8 cellular contexts compared by ENCODE assay signal in the genomic region with DNA sequence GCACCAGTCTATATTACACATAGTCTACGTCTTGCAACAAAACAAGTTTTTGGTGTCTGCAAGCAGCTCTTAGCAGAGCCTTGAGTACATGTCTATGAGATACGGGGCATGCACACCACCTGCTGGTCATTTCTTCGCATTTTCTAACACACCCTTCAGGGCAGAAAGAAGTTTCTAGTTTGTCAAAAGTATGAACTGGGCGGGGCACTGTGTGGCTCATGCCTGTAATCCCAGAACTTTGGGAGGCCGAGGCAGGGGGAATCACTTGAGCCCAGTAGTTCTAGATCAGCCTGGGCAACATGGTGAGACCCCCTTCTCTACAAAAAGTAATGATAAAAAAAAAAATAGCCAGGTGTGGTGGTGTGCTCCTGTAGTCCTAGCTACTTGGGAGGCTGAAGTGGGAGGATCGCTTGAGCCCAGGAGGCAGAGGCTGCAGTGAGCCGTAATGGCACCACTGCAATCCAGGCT.
A peak's percentile ranks its signal among the peaks of the same experiment; 100 is the strongest.
DNase-seq lines count a peak whose midpoint lies in the region; ATAC-seq and TF ChIP-seq lines count a peak whose summit lies in the region.

No MANE protein-coding gene starts in this region.

- no peaks in the 10 kb centered on the region for H3K9me3 Mint-ChIP-seq in naive thymus-derived CD4-positive, alpha-beta T cell
- no peaks in the 10 kb centered on the region for H3K9me3 Mint-ChIP-seq in stimulated activated memory B cell treated with anti-CD40 and anti-IgM and Interleukin-4, amounts not matched to agents 10 μg/mL and 1 μg/mL and 100 μg/mL, for 72 hours

- intact Hi-C loops in naive thymus-derived CD4-positive, alpha-beta T cell (cut with micrococcal nuclease): loop anchor here (1.0 to 10.0 kb wide), 12 partner anchors 31 to 707 kb away; a partner anchor contains a TSS

- CTCF ChIA-PET in naive thymus-derived CD4-positive, alpha-beta T cell (lab: Charles Lee): interaction anchor here (0.6 to 5.3 kb wide), 8 partner anchors 10 to 539 kb away, joined by 3 to 98 read pairs (median 3); no protein-coding TSS in a partner anchor

- peaks cover 62% of the 10 kb centered on the region for H3K27me3 ChIP-seq in OCI-LY3 (ENCODE audit: low read depth, low read length)
- H3K27me3 ChIP-seq in esophagus (ENCODE audit: control insufficient read depth in 1 of 2, insufficient read depth in 2 of 2, low read length in 2 of 2): no peaks in the 10 kb centered on the region
- no peaks in the 10 kb centered on the region for H3K27me3 ChIP-seq in naive thymus-derived CD4-positive, alpha-beta T cell (ENCODE audit: control insufficient read depth in 2 of 2, insufficient read depth in 2 of 2, low read length in 2 of 2)

- no peak overlapping the region for H2AFZ ChIP-seq in OCI-LY3 (ENCODE audit: low read depth, low read length)

- no peaks in the 10 kb centered on the region for H3K79me2 ChIP-seq in OCI-LY3 (ENCODE audit: low read length)

- POLR2A ChIA-PET in naive thymus-derived CD4-positive, alpha-beta T cell (lab: Charles Lee): interaction anchor here (1.2 kb wide), 1 partner anchor 236 kb away, joined by 3 read pairs; no protein-coding TSS in a partner anchor

- no peaks in the 10 kb centered on the region for H3K36me3 Mint-ChIP-seq in naive thymus-derived CD4-positive, alpha-beta T cell
- H3K36me3 Mint-ChIP-seq in stimulated activated memory B cell treated with anti-CD40 and anti-IgM and Interleukin-4, amounts not matched to agents 10 μg/mL and 1 μg/mL and 100 μg/mL, for 72 hours: no peaks in the 10 kb centered on the region

- peaks cover 0 to 4% (median 0%) of the 10 kb centered on the region in 5 donors for H3K27me3 Mint-ChIP-seq in naive thymus-derived CD4-positive, alpha-beta T cell
- no peaks in the 10 kb centered on the region for H3K27me3 Mint-ChIP-seq in stimulated activated memory B cell treated with anti-CD40 and anti-IgM and Interleukin-4, amounts not matched to agents 10 μg/mL and 1 μg/mL and 100 μg/mL, for 72 hours

- H3K9ac ChIP-seq in OCI-LY3 (ENCODE audit: low read length): no peak overlapping the region

- H3K27ac ChIP-seq in C4-2B (no peak overlapping the region), OCI-LY3 (ENCODE audit: low read length) (no peak overlapping the region), esophagus (ENCODE audit: low read depth in 2 of 2, low read length in 1 of 2) (peak overlapping the region; percentile 48 to 69)
- H3K27ac ChIP-seq in naive thymus-derived CD4-positive, alpha-beta T cell (ENCODE audit: low read depth, low read length): no peak overlapping the region

- no peak overlapping the region for H3K27ac Mint-ChIP-seq in naive thymus-derived CD4-positive, alpha-beta T cell
- H3K27ac Mint-ChIP-seq in stimulated activated memory B cell treated with anti-CD40 and anti-IgM and Interleukin-4, amounts not matched to agents 10 μg/mL and 1 μg/mL and 100 μg/mL, for 72 hours: peak overlapping the region; percentile 62

- DNase-seq in GM19238 (ENCODE audit: insufficient read length, low spot score): peak; percentile 46
- peak; percentile 68 for DNase-seq in activated CD8-positive, alpha-beta memory T cell treated with anti-CD3 and anti-CD28 coated beads, Interleukin-2, amount 50 U/mL, for 48 hours
- peak; percentile 22 to 75 (median 64) for DNase-seq in naive thymus-derived CD4-positive, alpha-beta T cell

- peaks cover 0 to 38% (median 0%) of the 10 kb centered on the region in 7 donors for H3K4me1 Mint-ChIP-seq in naive thymus-derived CD4-positive, alpha-beta T cell
- peaks cover 45% of the 10 kb centered on the region for H3K4me1 Mint-ChIP-seq in stimulated activated memory B cell treated with anti-CD40 and anti-IgM and Interleukin-4, amounts not matched to agents 10 μg/mL and 1 μg/mL and 100 μg/mL, for 72 hours

- H3K4me1 ChIP-seq in OCI-LY3 (ENCODE audit: low read length) (peaks cover 30% of the 10 kb centered on the region), esophagus (ENCODE audit: control insufficient read depth in 2 of 2, insufficient read depth in 2 of 2, low read length in 1 of 2) (no peaks in the 10 kb centered on the region)
- no peaks in the 10 kb centered on the region for H3K4me1 ChIP-seq in naive thymus-derived CD4-positive, alpha-beta T cell (ENCODE audit: control insufficient read depth in 2 of 2, insufficient read depth in 2 of 2, low read length in 2 of 2)

- peak; percentile 91 for ATAC-seq in HG03342 (IDR thresholded peaks at IDR 0.05; ENCODE audit: unreplicated experiment)
- peak; percentile 92 for ATAC-seq in naive thymus-derived CD4-positive, alpha-beta T cell
- peak; percentile 92 for ATAC-seq in stimulated activated memory B cell treated with anti-CD40 and anti-IgM and Interleukin-4, amounts not matched to agents 10 μg/mL and 1 μg/mL and 100 μg/mL, for 72 hours

- peak overlapping the region; percentile 83 for H3K4me2 ChIP-seq in OCI-LY3 (ENCODE audit: low read length)

- H4K20me1 ChIP-seq in OCI-LY3 (ENCODE audit: insufficient read depth, low read length): no peaks in the 10 kb centered on the region

- no peaks in the 10 kb centered on the region for H3K36me3 ChIP-seq in OCI-LY3 (replicated peaks; ENCODE audit: low read depth, low read length)
- no peaks in the 10 kb centered on the region for H3K36me3 ChIP-seq in esophagus (ENCODE audit: control insufficient read depth in 2 of 2, insufficient read depth in 2 of 2, low read length in 1 of 2)
- no peaks in the 10 kb centered on the region for H3K36me3 ChIP-seq in naive thymus-derived CD4-positive, alpha-beta T cell (ENCODE audit: control insufficient read depth in 2 of 3, insufficient read depth in 3 of 3, low read length in 3 of 3)

- peak overlapping the region in 1 of 10 donors; percentile 25 for H3K4me3 Mint-ChIP-seq in naive thymus-derived CD4-positive, alpha-beta T cell
- no peak overlapping the region for H3K4me3 Mint-ChIP-seq in stimulated activated memory B cell treated with anti-CD40 and anti-IgM and Interleukin-4, amounts not matched to agents 10 μg/mL and 1 μg/mL and 100 μg/mL, for 72 hours

- H3K4me3 ChIP-seq in OCI-LY3 (ENCODE audit: low read length) (peak overlapping the region; percentile 47), esophagus (ENCODE audit: low read depth in 1 of 2, low read length in 2 of 2) (no peak overlapping the region)
- H3K4me3 ChIP-seq in naive thymus-derived CD4-positive, alpha-beta T cell (ENCODE audit: low read length): no peak overlapping the region

- 33% methylated on average over 7 of the region's 7 CpGs for WGBS in esophagus, 2 donors

- TF ChIP-seq CTCF in C4-2B (conservative IDR thresholded peaks at IDR 0.05) (peak; percentile 78), OCI-LY3 (IDR thresholded peaks at IDR 0.05; ENCODE audit: low read depth, low read length) (peak; percentile 84)

- H3K9me3 ChIP-seq in OCI-LY3 (ENCODE audit: insufficient read depth, low read length): no peaks in the 10 kb centered on the region
- no peaks in the 10 kb centered on the region for H3K9me3 ChIP-seq in esophagus (ENCODE audit: control insufficient read depth in 2 of 2, insufficient read depth in 1 of 2, low read depth in 1 of 2, low read length in 1 of 2)
- no peaks in the 10 kb centered on the region for H3K9me3 ChIP-seq in naive thymus-derived CD4-positive, alpha-beta T cell (ENCODE audit: control insufficient read depth in 2 of 3, low read length in 3 of 3)

Comparison
In these comparisons a context has a peak if more than half of its experiments do, and no peak if none do; other contexts are left out.
1. H3K27ac ChIP-seq: peak in esophagus (2 of 2); none in C4-2B (single experiment), OCI-LY3 (single experiment) and naive thymus-derived CD4-positive, alpha-beta T cell (single experiment).
2. Peak in every context shown above with its lines, with median percentiles within 50 percentile points of each other: DNase-seq and ATAC-seq.